18 cellular contexts compared by ENCODE assay signal in the genomic region with DNA sequence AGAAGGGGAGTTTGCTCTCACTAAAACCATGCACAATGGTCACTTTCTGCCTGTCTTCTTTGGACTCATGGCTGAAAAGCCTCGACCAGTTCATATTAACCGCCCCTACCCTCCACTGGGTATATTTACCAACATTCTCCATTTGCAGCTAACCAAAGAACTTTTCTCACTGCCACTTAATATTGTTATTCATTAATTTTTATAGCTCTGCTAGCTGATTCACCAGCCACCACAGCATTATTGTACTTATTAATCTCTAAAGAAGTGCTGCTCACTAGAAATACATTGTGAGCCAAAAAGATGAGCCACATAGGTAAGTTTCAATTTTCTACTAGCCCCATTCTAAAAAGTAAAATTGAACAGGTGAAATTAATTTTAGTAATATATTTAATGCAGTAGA. TPM values are rescaled to one million over a fixed set of nuclear protein-coding genes. Genes with fewer than 3 reads are reported as not detected.
DNase-seq lines count a peak whose midpoint lies in the region; ATAC-seq and TF ChIP-seq lines count a peak whose summit lies in the region.
"Had no signal": no experiment of that assay in that cellular context is flagged by ENCODE, and none has a peak within 500 bp of the region (broad histone marks: within the 10 kb centered on the region; RNA-seq: fewer than 3 reads in every experiment).

No MANE protein-coding gene starts in this region.

- no peak overlapping the region for H2BK120ac ChIP-seq in mesenchymal stem cell (ENCODE audit: low read depth, low read length)

- H2BK5ac ChIP-seq in mesenchymal stem cell (ENCODE audit: low read depth, low read length, poor library complexity, severe bottlenecking) = no peak overlapping the region

- H3F3A ChIP-seq in SK-N-SH (replicated peaks; ENCODE audit: insufficient read depth) = no peaks in the 10 kb centered on the region

- 39% methylated on average over 2 of the region's 2 CpGs for WGBS in mesenchymal stem cell
- 42% methylated on average over 2 of the region's 2 CpGs for WGBS in SK-N-SH (ENCODE audit: low lambda C conversion rate)

- peak overlapping the region; percentile 88 for H3K27ac ChIP-seq in VCaP
- peak overlapping the region; percentile 6 for H3K27ac ChIP-seq in mesenchymal stem cell (ENCODE audit: low read length, poor library complexity, severe bottlenecking)
- H3K27ac ChIP-seq in SK-N-SH (ENCODE audit: low read depth in 2 of 2, low read length in 1 of 2) = no peak overlapping the region

- H3K9me3 ChIP-seq in mesenchymal stem cell (ENCODE audit: control insufficient read depth, low read length) (peaks cover 5% of the 10 kb centered on the region), SK-N-SH (no peaks in the 10 kb centered on the region)
- H3K9me3 ChIP-seq: BE2C had no signal

- TF ChIP-seq EP300 in SK-N-SH (IDR thresholded peaks at IDR 0.05; ENCODE audit: borderline replicate concordance in 1 of 2, low read depth in 1 of 2, low read length in 1 of 2) = no peak

- DNase-seq in glomerular visceral epithelial cell (ENCODE audit: extremely low spot score) (peak; percentile 22), mesenchymal stem cell (no peak), SK-N-SH (no peak), NCI-H1092 treated with DMSO at 0.1 percent for 48 hours (lab: John Stamatoyannopoulos, UW) (no peak)
- DNase-seq: BE2C; C1 segment of cervical spinal cord; CD4-positive, CD25-positive, alpha-beta regulatory T cell; CD8-positive, alpha-beta memory T cell; COR-L47; DMS153; DMS79; GDM1; H7; HFFc6 had no signal

- H4K8ac ChIP-seq in mesenchymal stem cell (ENCODE audit: low read length) = no peak overlapping the region

- no peak for TF ChIP-seq CTCF in VCaP (conservative IDR thresholded peaks at IDR 0.05)
- no peak for TF ChIP-seq CTCF in SK-N-SH (IDR thresholded peaks at IDR 0.05)

- no peak overlapping the region for H4K91ac ChIP-seq in mesenchymal stem cell (ENCODE audit: low read length)

- no peak for ATAC-seq in HG02852 (IDR thresholded peaks at IDR 0.05; ENCODE audit: unreplicated experiment)
- ATAC-seq: GM23338, HCT116 had no signal

- H3K18ac ChIP-seq in mesenchymal stem cell (ENCODE audit: low read depth in 1 of 2, low read length in 2 of 2) = no peak overlapping the region

- H3K79me2 ChIP-seq in SK-N-SH (ENCODE audit: insufficient read depth) = no peaks in the 10 kb centered on the region

- H3K14ac ChIP-seq in mesenchymal stem cell (ENCODE audit: low read length in 2 of 2) = no peak overlapping the region

- no peak overlapping the region for H2AK5ac ChIP-seq in mesenchymal stem cell (ENCODE audit: low read length, severe bottlenecking)

- H3K4me3 ChIP-seq in mesenchymal stem cell (ENCODE audit: insufficient read depth in 1 of 2, low read depth in 1 of 2, low read length in 2 of 2) (no peak overlapping the region), SK-N-SH (ENCODE audit: low read depth in 2 of 2, low read length in 1 of 2) (no peak overlapping the region)
- H3K4me3 ChIP-seq: GM23338 had no signal

- H3K4me2 ChIP-seq in mesenchymal stem cell (ENCODE audit: low read length, poor library complexity, severe bottlenecking) (no peak overlapping the region), SK-N-SH (no peak overlapping the region)
- H3K4me2 ChIP-seq: GM23338 had no signal

- no peaks in the 10 kb centered on the region for H4K20me1 ChIP-seq in SK-N-SH (ENCODE audit: insufficient read depth)

- CTCF ChIA-PET in SK-N-SH (lab: Yijun Ruan, JAX) = interaction anchor here (1.5 to 7.3 kb wide), 4 partner anchors 10 to 23 kb away, joined by 3 to 57 read pairs (median 12); no protein-coding TSS in a partner anchor

- H2BK12ac ChIP-seq in mesenchymal stem cell (ENCODE audit: low read length in 2 of 2) = no peak overlapping the region

- no peak overlapping the region for H3K4ac ChIP-seq in mesenchymal stem cell (ENCODE audit: low read depth in 1 of 2, low read length in 2 of 2)

- H3K9me2 ChIP-seq in SK-N-SH = no peaks in the 10 kb centered on the region

- H2AFZ ChIP-seq in mesenchymal stem cell (ENCODE audit: low read depth, low read length) (no peak overlapping the region), SK-N-SH (ENCODE audit: low read depth) (no peak overlapping the region)
- H2AFZ ChIP-seq: GM23338 had no signal

- H3K27me3 ChIP-seq in mesenchymal stem cell (ENCODE audit: control insufficient read depth in 1 of 2, insufficient read depth in 1 of 2, low read length in 2 of 2) (peaks cover 27 to 67% of the 10 kb centered on the region in 2 experiments), SK-N-SH (ENCODE audit: insufficient read depth) (peaks cover 8% of the 10 kb centered on the region; the same call in 1 of the 2 replicates)
- H3K27me3 ChIP-seq: BE2C had no signal

- POLR2A ChIA-PET in SK-N-SH (lab: Yijun Ruan, JAX) = no interaction called here

- TF ChIP-seq RAD21 in SK-N-SH (IDR thresholded peaks at IDR 0.05; ENCODE audit: low read length) = no peak

- H3K23ac ChIP-seq in mesenchymal stem cell (ENCODE audit: low read length in 2 of 2) = no peak overlapping the region

- H3K4me1 ChIP-seq in mesenchymal stem cell (ENCODE audit: control insufficient read depth, insufficient read depth, low read depth, low read length) (peaks cover 12% of the 10 kb centered on the region), SK-N-SH (ENCODE audit: control insufficient read depth in 1 of 2, insufficient read depth in 2 of 2, low read depth in 1 of 2, low read length in 1 of 2) (no peaks in the 10 kb centered on the region)
- H3K4me1 ChIP-seq: BE2C had no signal

- H3K9ac ChIP-seq in mesenchymal stem cell (ENCODE audit: low read length) = no peak overlapping the region
- no peak overlapping the region for H3K9ac ChIP-seq in SK-N-SH

- H3K36me3 ChIP-seq in mesenchymal stem cell (ENCODE audit: control insufficient read depth in 1 of 2, insufficient read depth in 2 of 2, low read depth in 1 of 2, low read length in 2 of 2) (no peaks in the 10 kb centered on the region), SK-N-SH (replicated peaks in 1 of 2; ENCODE audit: control insufficient read depth in 1 of 2, insufficient read depth in 2 of 2, low read length in 1 of 2) (no peaks in the 10 kb centered on the region)
- H3K36me3 ChIP-seq: BE2C had no signal

- H3K79me1 ChIP-seq in mesenchymal stem cell (replicated peaks; ENCODE audit: low read length, poor library complexity, severe bottlenecking) = no peaks in the 10 kb centered on the region

- no peak overlapping the region for H2BK15ac ChIP-seq in mesenchymal stem cell (ENCODE audit: low read depth, poor library complexity, severe bottlenecking)

TF ChIP-seq in SK-N-SH, 30 proteins besides CTCF, POLR2A, EP300 and RAD21:
- TF ChIP-seq RXRA (IDR thresholded peaks at IDR 0.05; ENCODE audit: borderline replicate concordance, low read depth) = no peak
- TF ChIP-seq USF1 (IDR thresholded peaks at IDR 0.05; ENCODE audit: borderline replicate concordance, low read depth) = no peak
- TF ChIP-seq POLR2AphosphoS5 (IDR thresholded peaks at IDR 0.05; ENCODE audit: low read depth, low read length) = no peak
- TF ChIP-seq GATA2 (CRISPR knock-in tag; IDR thresholded peaks at IDR 0.05) = no peak
- TF ChIP-seq, protein P1, sequence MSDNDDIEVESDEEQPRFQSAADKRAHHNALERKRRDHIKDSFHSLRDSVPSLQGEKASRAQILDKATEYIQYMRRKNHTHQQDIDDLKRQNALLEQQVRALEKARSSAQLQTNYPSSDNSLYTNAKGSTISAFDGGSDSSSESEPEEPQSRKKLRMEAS (IDR thresholded peaks at IDR 0.05; ENCODE audit: low read depth) = no peak
- no peak for TF ChIP-seq FOSL2 (IDR thresholded peaks at IDR 0.05; ENCODE audit: borderline replicate concordance, low read depth)
- TF ChIP-seq SIN3A (IDR thresholded peaks at IDR 0.05; ENCODE audit: borderline replicate concordance, low read depth, low read length) = no peak
- no peak for TF ChIP-seq NRF1 (IDR thresholded peaks at IDR 0.05; ENCODE audit: low read depth, low read length)
- no peak for TF ChIP-seq GABPA (IDR thresholded peaks at IDR 0.05; ENCODE audit: low read depth)

RNA-seq across cellular contexts. Expression of gene SMIM32, which starts 33.4 kb away (rescaled TPM):
- polyA plus RNA-seq in mesenchymal stem cell (2013, experiment 1 of 2) = not detected
- not detected for polyA plus RNA-seq in mesenchymal stem cell (2013, experiment 2 of 2)
- polyA plus RNA-seq in SK-N-SH (2012; rRNA removed) = 0.11 and 0.25 TPM in 2 replicates
- 0.08 and 0.17 TPM in 2 replicates for polyA plus RNA-seq in SK-N-SH (2012; cell fraction: cytosol; rRNA removed)
- 0.10 and 0.33 TPM in 2 replicates for polyA plus RNA-seq in SK-N-SH (2012; cell fraction: nucleus; rRNA removed)
- polyA plus RNA-seq: CD4-positive, CD25-positive, alpha-beta regulatory T cell; CD8-positive, alpha-beta memory T cell had no signal

Comparison
In these comparisons a context has a peak if more than half of its experiments do, and no peak if none do; other contexts are left out.
1. H3K27ac ChIP-seq: peak in VCaP (single experiment) and mesenchymal stem cell (single experiment); none in SK-N-SH (0 of 2).